In the genomic region with DNA sequence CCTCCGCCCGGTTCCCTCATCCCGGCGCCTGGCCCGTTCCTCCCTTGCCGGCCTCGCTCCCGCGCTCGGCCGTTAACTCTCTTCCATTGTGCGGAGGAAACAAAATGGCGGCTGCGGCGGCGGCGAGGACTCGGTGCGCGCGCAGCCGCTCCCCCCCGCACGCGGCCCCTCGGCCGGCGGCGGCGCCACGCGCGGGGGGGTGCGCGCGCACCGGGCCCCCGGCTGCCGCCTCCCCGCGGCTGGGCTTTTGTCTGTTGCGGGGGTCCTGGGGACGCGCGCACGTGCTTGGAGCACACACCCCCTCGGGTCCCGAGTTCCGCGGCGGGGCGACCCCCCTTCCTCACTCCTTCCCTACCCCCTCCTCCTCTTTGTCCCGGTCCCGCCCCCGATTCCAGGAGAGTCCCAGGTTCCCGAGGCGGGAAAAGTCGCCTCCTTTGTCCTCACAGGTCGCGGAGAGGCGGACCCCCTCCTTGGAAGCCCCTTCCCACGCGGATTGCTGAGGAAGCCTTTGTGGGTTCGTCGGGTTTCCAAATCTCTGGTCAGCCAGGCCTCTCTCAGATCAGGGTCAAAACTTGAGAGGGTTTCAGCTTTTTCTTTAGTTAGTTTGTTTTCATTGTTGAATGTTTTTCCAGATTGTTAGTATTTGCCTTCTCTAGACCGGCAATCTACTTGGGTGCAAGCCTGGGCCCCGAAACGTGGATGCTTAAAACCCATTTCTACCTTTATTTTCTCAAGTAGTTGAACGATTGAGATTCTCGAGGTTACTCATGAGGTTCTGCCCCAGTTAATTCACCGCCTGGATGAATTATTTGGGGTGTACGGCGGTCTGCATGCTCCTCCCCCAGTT, we compare ENCODE assay signal across 1 cellular context.
TF ChIP-seq lines count a peak whose summit lies in the region.

No MANE protein-coding gene starts in this region.

TF ChIP-seq in WTC11, 78 proteins besides CTCF, POLR2A, EP300 and RAD21 (continued from another document):
- TF ChIP-seq, protein P1, sequence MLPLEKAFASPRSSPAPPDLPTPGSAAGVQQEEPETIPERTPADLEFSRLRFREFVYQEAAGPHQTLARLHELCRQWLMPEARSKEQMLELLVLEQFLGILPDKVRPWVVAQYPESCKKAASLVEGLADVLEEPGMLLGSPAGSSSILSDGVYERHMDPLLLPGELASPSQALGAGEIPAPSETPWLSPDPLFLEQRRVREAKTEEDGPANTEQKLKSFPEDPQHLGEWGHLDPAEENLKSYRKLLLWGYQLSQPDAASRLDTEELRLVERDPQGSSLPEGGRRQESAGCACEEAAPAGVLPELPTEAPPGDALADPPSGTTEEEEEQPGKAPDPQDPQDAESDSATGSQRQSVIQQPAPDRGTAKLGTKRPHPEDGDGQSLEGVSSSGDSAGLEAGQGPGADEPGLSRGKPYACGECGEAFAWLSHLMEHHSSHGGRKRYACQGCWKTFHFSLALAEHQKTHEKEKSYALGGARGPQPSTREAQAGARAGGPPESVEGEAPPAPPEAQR (CRISPR knock-in tag; IDR thresholded peaks at IDR 0.05) = no peak
- TF ChIP-seq ZNF121 (CRISPR knock-in tag; IDR thresholded peaks at IDR 0.05) (no peak), ZNF263 (CRISPR knock-in tag; IDR thresholded peaks at IDR 0.05; ENCODE audit: low read depth) (no peak), ZNF396 (CRISPR knock-in tag; IDR thresholded peaks at IDR 0.05; ENCODE audit: borderline replicate concordance) (no peak), ESRRA (CRISPR knock-in tag; IDR thresholded peaks at IDR 0.05; ENCODE audit: borderline replicate concordance) (no peak), FOXJ3 (CRISPR knock-in tag; IDR thresholded peaks at IDR 0.05; ENCODE audit: borderline replicate concordance) (no peak), SP1 (CRISPR knock-in tag; conservative IDR thresholded peaks at IDR 0.05) (peak; percentile 52)
